ENCODE assay signal across 11 cellular contexts in the genomic region with DNA sequence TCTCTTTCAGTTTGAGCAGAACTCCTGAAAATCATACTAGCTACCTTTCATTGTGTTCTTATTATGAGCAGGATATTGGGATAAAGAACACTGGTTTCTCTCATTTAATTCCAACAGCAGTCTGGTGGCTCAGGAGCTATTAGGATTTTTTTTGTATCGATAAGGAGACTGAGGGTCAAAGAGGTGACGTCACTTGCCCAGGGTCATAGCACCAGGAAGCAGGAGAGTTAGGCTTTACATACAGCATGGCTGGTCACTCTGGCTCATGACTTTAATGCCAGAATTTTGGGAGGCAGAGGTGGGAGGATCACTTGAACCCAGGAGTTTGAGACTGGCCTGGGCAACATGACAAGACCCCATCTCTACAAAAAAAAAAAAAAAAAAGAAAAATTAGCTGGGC.
"Had no signal": no experiment of that assay in that cellular context is flagged by ENCODE, and none has a peak within 500 bp of the region (broad histone marks: within the 10 kb centered on the region; RNA-seq: fewer than 3 reads in every experiment).

No MANE protein-coding gene starts in this region.

- H3K4me1 ChIP-seq: HAP-1 had no signal

- H3K9ac ChIP-seq: GM23248 had no signal

- DNase-seq: GM23248, GOT3, H7, H9, HCEC 1CT, HFFc6 had no signal

- H3K4me3 ChIP-seq: GM23248, GM23338, HAP-1 had no signal

- H3K36me3 ChIP-seq: HAP-1 had no signal

- H3K9me3 ChIP-seq: HAP-1 had no signal

- H2AFZ ChIP-seq: GM23248, GM23338 had no signal

- ATAC-seq: GM23338, HCT116 had no signal

- H3K27ac ChIP-seq: GM23248 had no signal

- FAIRE-seq: H1, H54 had no signal

- H3K4me2 ChIP-seq: GM23338 had no signal
